1 cellular context compared by ENCODE assay signal in the genomic region with DNA sequence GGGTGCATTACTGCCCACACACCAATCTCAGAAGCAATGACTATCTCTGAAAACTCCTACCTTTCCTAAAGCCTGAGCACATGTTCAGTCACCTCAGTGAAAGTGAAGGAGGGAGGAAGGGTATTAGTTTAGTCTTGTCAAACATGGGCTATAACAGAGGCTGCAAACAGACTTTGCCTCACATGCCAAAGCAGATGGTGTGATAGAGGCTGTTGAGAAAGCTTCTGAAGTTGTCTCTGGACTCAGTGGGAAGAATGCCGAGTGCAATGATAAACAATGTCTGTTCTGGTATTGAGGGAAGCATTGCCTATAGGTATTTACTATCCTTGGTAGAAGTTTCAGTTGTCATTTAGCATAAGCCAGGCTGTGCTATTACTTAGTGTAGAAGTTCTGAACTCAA.
TF ChIP-seq lines count a peak whose summit lies in the region.

No MANE protein-coding gene starts in this region.

TF ChIP-seq in HepG2, 621 proteins besides CTCF, POLR2A, EP300 and RAD21 (continued from another document):
- TF ChIP-seq, protein P1, sequence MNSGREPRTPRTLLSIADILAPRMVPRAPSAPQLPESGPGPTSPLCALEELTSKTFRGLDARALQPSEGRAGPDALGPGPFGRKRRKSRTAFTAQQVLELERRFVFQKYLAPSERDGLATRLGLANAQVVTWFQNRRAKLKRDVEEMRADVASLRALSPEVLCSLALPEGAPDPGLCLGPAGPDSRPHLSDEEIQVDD (CRISPR knock-in tag; IDR thresholded peaks at IDR 0.05; ENCODE audit: borderline replicate concordance) = no peak
- TF ChIP-seq, protein P2, sequence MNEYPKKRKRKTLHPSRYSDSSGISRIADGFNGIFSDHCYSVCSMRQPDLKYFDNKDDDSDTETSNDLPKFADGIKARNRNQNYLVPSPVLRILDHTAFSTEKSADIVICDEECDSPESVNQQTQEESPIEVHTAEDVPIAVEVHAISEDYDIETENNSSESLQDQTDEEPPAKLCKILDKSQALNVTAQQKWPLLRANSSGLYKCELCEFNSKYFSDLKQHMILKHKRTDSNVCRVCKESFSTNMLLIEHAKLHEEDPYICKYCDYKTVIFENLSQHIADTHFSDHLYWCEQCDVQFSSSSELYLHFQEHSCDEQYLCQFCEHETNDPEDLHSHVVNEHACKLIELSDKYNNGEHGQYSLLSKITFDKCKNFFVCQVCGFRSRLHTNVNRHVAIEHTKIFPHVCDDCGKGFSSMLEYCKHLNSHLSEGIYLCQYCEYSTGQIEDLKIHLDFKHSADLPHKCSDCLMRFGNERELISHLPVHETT (CRISPR knock-in tag; conservative IDR thresholded peaks at IDR 0.05) = no peak
- TF ChIP-seq ZNF441 (CRISPR knock-in tag; IDR thresholded peaks at IDR 0.05; ENCODE audit: borderline replicate concordance) (no peak), PCBP2 (optimal IDR thresholded peaks at IDR 0.05; ENCODE audit: low read depth, low read length, poor library complexity, severe bottlenecking) (no peak), SAFB2 (CRISPR knock-in tag; IDR thresholded peaks at IDR 0.05; ENCODE audit: borderline replicate concordance, low read depth) (no peak), RBM22 (optimal IDR thresholded peaks at IDR 0.05; ENCODE audit: low read length) (no peak), HNRNPUL1 (IDR thresholded peaks at IDR 0.05; ENCODE audit: low read depth, low read length) (no peak), HNRNPL (IDR thresholded peaks at IDR 0.05; ENCODE audit: low read depth, low read length) (no peak), SP5 (CRISPR knock-in tag; IDR thresholded peaks at IDR 0.05; ENCODE audit: borderline replicate concordance, low read depth) (no peak), TOPORS (CRISPR knock-in tag; IDR thresholded peaks at IDR 0.05) (no peak)
- TF ChIP-seq, protein P3, sequence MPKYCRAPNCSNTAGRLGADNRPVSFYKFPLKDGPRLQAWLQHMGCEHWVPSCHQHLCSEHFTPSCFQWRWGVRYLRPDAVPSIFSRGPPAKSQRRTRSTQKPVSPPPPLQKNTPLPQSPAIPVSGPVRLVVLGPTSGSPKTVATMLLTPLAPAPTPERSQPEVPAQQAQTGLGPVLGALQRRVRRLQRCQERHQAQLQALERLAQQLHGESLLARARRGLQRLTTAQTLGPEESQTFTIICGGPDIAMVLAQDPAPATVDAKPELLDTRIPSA (CRISPR knock-in tag; IDR thresholded peaks at IDR 0.05; ENCODE audit: borderline replicate concordance) = no peak
- TF ChIP-seq, protein P4, sequence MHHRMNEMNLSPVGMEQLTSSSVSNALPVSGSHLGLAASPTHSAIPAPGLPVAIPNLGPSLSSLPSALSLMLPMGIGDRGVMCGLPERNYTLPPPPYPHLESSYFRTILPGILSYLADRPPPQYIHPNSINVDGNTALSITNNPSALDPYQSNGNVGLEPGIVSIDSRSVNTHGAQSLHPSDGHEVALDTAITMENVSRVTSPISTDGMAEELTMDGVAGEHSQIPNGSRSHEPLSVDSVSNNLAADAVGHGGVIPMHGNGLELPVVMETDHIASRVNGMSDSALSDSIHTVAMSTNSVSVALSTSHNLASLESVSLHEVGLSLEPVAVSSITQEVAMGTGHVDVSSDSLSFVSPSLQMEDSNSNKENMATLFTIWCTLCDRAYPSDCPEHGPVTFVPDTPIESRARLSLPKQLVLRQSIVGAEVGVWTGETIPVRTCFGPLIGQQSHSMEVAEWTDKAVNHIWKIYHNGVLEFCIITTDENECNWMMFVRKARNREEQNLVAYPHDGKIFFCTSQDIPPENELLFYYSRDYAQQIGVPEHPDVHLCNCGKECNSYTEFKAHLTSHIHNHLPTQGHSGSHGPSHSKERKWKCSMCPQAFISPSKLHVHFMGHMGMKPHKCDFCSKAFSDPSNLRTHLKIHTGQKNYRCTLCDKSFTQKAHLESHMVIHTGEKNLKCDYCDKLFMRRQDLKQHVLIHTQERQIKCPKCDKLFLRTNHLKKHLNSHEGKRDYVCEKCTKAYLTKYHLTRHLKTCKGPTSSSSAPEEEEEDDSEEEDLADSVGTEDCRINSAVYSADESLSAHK (CRISPR knock-in tag; IDR thresholded peaks at IDR 0.05; ENCODE audit: borderline replicate concordance) = no peak
- TF ChIP-seq, protein P5, sequence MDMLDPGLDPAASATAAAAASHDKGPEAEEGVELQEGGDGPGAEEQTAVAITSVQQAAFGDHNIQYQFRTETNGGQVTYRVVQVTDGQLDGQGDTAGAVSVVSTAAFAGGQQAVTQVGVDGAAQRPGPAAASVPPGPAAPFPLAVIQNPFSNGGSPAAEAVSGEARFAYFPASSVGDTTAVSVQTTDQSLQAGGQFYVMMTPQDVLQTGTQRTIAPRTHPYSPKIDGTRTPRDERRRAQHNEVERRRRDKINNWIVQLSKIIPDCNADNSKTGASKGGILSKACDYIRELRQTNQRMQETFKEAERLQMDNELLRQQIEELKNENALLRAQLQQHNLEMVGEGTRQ (IDR thresholded peaks at IDR 0.05; ENCODE audit: low read depth, low read length) = no peak
- TF ChIP-seq, protein P5 (CRISPR knock-in tag; IDR thresholded peaks at IDR 0.05; ENCODE audit: borderline replicate concordance) = no peak
- TF ChIP-seq, protein P6, sequence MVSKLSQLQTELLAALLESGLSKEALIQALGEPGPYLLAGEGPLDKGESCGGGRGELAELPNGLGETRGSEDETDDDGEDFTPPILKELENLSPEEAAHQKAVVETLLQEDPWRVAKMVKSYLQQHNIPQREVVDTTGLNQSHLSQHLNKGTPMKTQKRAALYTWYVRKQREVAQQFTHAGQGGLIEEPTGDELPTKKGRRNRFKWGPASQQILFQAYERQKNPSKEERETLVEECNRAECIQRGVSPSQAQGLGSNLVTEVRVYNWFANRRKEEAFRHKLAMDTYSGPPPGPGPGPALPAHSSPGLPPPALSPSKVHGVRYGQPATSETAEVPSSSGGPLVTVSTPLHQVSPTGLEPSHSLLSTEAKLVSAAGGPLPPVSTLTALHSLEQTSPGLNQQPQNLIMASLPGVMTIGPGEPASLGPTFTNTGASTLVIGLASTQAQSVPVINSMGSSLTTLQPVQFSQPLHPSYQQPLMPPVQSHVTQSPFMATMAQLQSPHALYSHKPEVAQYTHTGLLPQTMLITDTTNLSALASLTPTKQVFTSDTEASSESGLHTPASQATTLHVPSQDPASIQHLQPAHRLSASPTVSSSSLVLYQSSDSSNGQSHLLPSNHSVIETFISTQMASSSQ (IDR thresholded peaks at IDR 0.05; ENCODE audit: low read depth) = no peak
- TF ChIP-seq, protein P6 (CRISPR knock-in tag; IDR thresholded peaks at IDR 0.05; ENCODE audit: borderline replicate concordance) = no peak
